In the genomic region with DNA sequence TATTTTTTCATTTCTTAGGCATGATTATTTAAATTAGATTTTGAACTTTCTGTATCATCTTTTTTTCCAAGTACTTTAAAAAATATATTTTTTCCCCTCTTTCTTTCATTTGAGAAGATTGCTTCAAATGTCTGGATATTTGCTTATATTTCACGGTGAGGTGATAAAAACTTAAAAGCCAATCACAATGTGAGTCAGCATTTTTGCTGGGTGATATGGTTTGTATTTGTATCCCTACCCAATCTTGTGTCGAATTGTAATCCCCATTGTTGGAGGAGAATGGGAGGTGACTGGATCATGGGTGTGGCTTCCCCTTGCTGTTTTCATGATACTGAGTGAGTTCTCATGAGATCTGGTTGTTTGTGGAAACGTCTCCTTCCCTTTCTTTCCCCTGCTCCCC, we compare ENCODE assay signal across 26 cellular contexts.
"Had no signal": no experiment of that assay in that cellular context is flagged by ENCODE, and none has a peak within 500 bp of the region (broad histone marks: within the 10 kb centered on the region; RNA-seq: fewer than 3 reads in every experiment).

No MANE protein-coding gene starts in this region.

- H3K4me2 ChIP-seq: smooth muscle cell had no signal

- H3K27me3 Mint-ChIP-seq: naive thymus-derived CD4-positive, alpha-beta T cell; natural killer cell treated with Interleukin-12 subunit alpha and Interleukin-12 subunit beta and Interleukin-15 and Interleukin-18, amount 100 ng/mL, for 72 hours; stimulated activated memory B cell treated with anti-CD40 and anti-IgM and Interleukin-4, amounts not matched to agents 10 μg/mL and 1 μg/mL and 100 μg/mL, for 72 hours; stimulated activated naive CD8-positive, alpha-beta T cell treated with anti-CD3 and anti-CD28 coated beads, Interleukin-15, amount 100 ng/mL, for 72 hours; type B pancreatic cell had no signal

- H3K9me3 Mint-ChIP-seq: stimulated activated memory B cell treated with anti-CD40 and anti-IgM and Interleukin-4, amounts not matched to agents 10 μg/mL and 1 μg/mL and 100 μg/mL, for 72 hours had no signal

- H3K4me1 ChIP-seq: left ventricle myocardium inferior, pancreas, prostate gland, sigmoid colon, tibial nerve, uterus had no signal

- H3K4me3 ChIP-seq: left ventricle myocardium inferior, lung, mucosa of descending colon, pancreas, prostate gland, sigmoid colon, smooth muscle cell, tibial nerve, uterus had no signal

- H3K27ac Mint-ChIP-seq: naive thymus-derived CD4-positive, alpha-beta T cell; natural killer cell treated with Interleukin-12 subunit alpha and Interleukin-12 subunit beta and Interleukin-15 and Interleukin-18, amount 100 ng/mL, for 72 hours; stimulated activated memory B cell treated with anti-CD40 and anti-IgM and Interleukin-4, amounts not matched to agents 10 μg/mL and 1 μg/mL and 100 μg/mL, for 72 hours; type B pancreatic cell had no signal

- DNase-seq: islet precursor cell; left ventricle myocardium inferior; midbrain; mucosa of descending colon; naive thymus-derived CD4-positive, alpha-beta T cell; nucleus accumbens; pancreas; posterior cingulate gyrus; retina; right cardiac atrium; sigmoid colon; stimulated activated CD4-positive, alpha-beta T cell treated with anti-CD3 and anti-CD28 coated beads, Interleukin-1b, Interleukin-23, amount 100 ng/mL, for 48 hours; stimulated activated CD4-positive, alpha-beta T cell treated with anti-CD3 and anti-CD28 coated beads, Interleukin-2, amount 100 ng/mL, for 48 hours; stimulated activated CD4-positive, alpha-beta T cell treated with anti-CD3 and anti-CD28 coated beads, Interleukin-4, amount 100 ng/mL, for 4 hours; stimulated activated CD8-positive, alpha-beta memory T cell treated with anti-CD3 and anti-CD28 coated beads, Interleukin-4, amount 100 ng/mL, for 48 hours; stimulated activated naive CD4-positive, alpha-beta T cell treated with Interleukin-2 at 50 U/mL for 16 hours; stimulated activated naive CD8-positive, alpha-beta T cell treated with anti-CD3 and anti-CD28 coated beads, Interleukin-15, amount 100 ng/mL, for 72 hours; substantia nigra; uterus had no signal

- H3K27ac ChIP-seq: left ventricle myocardium inferior, pancreas, prostate gland, sigmoid colon, tibial nerve, uterus had no signal

- H3K27me3 ChIP-seq: pancreas, sigmoid colon, tibial nerve, uterus had no signal

- ATAC-seq: mucosa of descending colon; naive thymus-derived CD4-positive, alpha-beta T cell; natural killer cell treated with Interleukin-12 subunit alpha and Interleukin-12 subunit beta and Interleukin-15 and Interleukin-18, amount 100 ng/mL, for 72 hours; pancreas; stimulated activated memory B cell treated with anti-CD40 and anti-IgM and Interleukin-4, amounts not matched to agents 10 μg/mL and 1 μg/mL and 100 μg/mL, for 72 hours; stimulated activated naive CD8-positive, alpha-beta T cell treated with anti-CD3 and anti-CD28 coated beads, Interleukin-15, amount 100 ng/mL, for 72 hours had no signal

- H3K36me3 Mint-ChIP-seq: natural killer cell treated with Interleukin-12 subunit alpha and Interleukin-12 subunit beta and Interleukin-15 and Interleukin-18, amount 100 ng/mL, for 72 hours; stimulated activated memory B cell treated with anti-CD40 and anti-IgM and Interleukin-4, amounts not matched to agents 10 μg/mL and 1 μg/mL and 100 μg/mL, for 72 hours; type B pancreatic cell had no signal

- H3K9me3 ChIP-seq: mucosa of descending colon, pancreas, prostate gland, sigmoid colon, tibial nerve, uterus had no signal

- H3K4me3 Mint-ChIP-seq: naive thymus-derived CD4-positive, alpha-beta T cell; natural killer cell treated with Interleukin-12 subunit alpha and Interleukin-12 subunit beta and Interleukin-15 and Interleukin-18, amount 100 ng/mL, for 72 hours; stimulated activated memory B cell treated with anti-CD40 and anti-IgM and Interleukin-4, amounts not matched to agents 10 μg/mL and 1 μg/mL and 100 μg/mL, for 72 hours; stimulated activated naive CD8-positive, alpha-beta T cell treated with anti-CD3 and anti-CD28 coated beads, Interleukin-15, amount 100 ng/mL, for 72 hours; type B pancreatic cell had no signal

- FAIRE-seq: pancreas had no signal

- H3K36me3 ChIP-seq: left ventricle myocardium inferior, pancreas, prostate gland, sigmoid colon, tibial nerve, uterus had no signal

- H3K4me1 Mint-ChIP-seq: naive thymus-derived CD4-positive, alpha-beta T cell; stimulated activated memory B cell treated with anti-CD40 and anti-IgM and Interleukin-4, amounts not matched to agents 10 μg/mL and 1 μg/mL and 100 μg/mL, for 72 hours; stimulated activated naive CD8-positive, alpha-beta T cell treated with anti-CD3 and anti-CD28 coated beads, Interleukin-15, amount 100 ng/mL, for 72 hours had no signal
